17 cellular contexts compared by ENCODE assay signal in the genomic region with DNA sequence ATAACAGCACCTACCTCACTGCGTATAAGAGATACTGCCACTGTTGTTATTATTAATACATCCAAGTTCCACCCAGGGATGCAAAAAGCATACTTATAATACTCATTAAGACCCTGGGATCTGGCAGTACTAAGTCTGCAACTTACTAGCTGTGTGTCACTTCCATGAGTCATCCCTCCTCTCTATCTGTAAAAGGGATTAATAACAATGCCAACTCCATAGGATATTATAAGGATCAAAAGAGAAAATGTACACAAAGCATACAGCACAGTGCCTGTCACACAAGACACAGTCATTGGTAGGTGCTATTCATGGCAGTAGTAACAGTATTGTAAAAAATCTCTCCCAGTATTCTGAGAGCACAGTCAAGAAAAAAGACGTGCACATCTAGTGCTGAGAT.
DNase-seq lines count a peak whose midpoint lies in the region; ATAC-seq and TF ChIP-seq lines count a peak whose summit lies in the region.
"Had no signal": no experiment of that assay in that cellular context is flagged by ENCODE, and none has a peak within 500 bp of the region (broad histone marks: within the 10 kb centered on the region; RNA-seq: fewer than 3 reads in every experiment).

No MANE protein-coding gene starts in this region.

- intact Hi-C loops in tibial artery (cut with DNase I; ENCODE audit: low total_unique reads): no loop called here

- TF ChIP-seq CTCF in fibroblast of mammary gland (conservative IDR thresholded peaks at IDR 0.05; ENCODE audit: control insufficient read depth, insufficient read depth, low read depth, low read length) (no peak), osteocyte (IDR thresholded peaks at IDR 0.05) (no peak), tibial artery (IDR thresholded peaks at IDR 0.05) (no peak)

- H3K4me1 ChIP-seq in tibial artery: no peaks in the 10 kb centered on the region
- H3K4me1 ChIP-seq: BE2C had no signal

- no peaks in the 10 kb centered on the region for H3K27me3 ChIP-seq in tibial artery
- H3K27me3 ChIP-seq: BE2C, SJCRH30 had no signal

- H3K27ac ChIP-seq in tibial artery: no peak overlapping the region
- H3K27ac ChIP-seq: SJCRH30 had no signal

- H3K9me3 Mint-ChIP-seq in osteocyte (ENCODE audit: unreplicated experiment): no peaks in the 10 kb centered on the region
- no peaks in the 10 kb centered on the region for H3K9me3 Mint-ChIP-seq in activated naive CD4-positive, alpha-beta T cell treated with anti-CD3 and anti-CD28 coated beads, Interleukin-2, amount 50 U/mL, for 72 hours
- H3K9me3 Mint-ChIP-seq: CD4-positive, alpha-beta T cell had no signal

- no peaks in the 10 kb centered on the region for H3K36me3 ChIP-seq in tibial artery
- H3K36me3 ChIP-seq: BE2C, SJCRH30 had no signal

- no peak overlapping the region for H3K4me3 Mint-ChIP-seq in osteocyte (ENCODE audit: unreplicated experiment)
- H3K4me3 Mint-ChIP-seq: CD4-positive, alpha-beta T cell had no signal

- no peak overlapping the region for H3K27ac Mint-ChIP-seq in osteocyte (ENCODE audit: unreplicated experiment)
- H3K27ac Mint-ChIP-seq in activated naive CD4-positive, alpha-beta T cell treated with anti-CD3 and anti-CD28 coated beads, Interleukin-2, amount 50 U/mL, for 72 hours: no peak overlapping the region
- H3K27ac Mint-ChIP-seq: CD4-positive, alpha-beta T cell had no signal

- no peaks in the 10 kb centered on the region for H3K4me1 Mint-ChIP-seq in osteocyte (ENCODE audit: unreplicated experiment)

- H3K36me3 Mint-ChIP-seq in osteocyte (ENCODE audit: unreplicated experiment): no peaks in the 10 kb centered on the region
- H3K36me3 Mint-ChIP-seq in activated naive CD4-positive, alpha-beta T cell treated with anti-CD3 and anti-CD28 coated beads, Interleukin-2, amount 50 U/mL, for 72 hours: no peaks in the 10 kb centered on the region

- no peak for ATAC-seq in activated naive CD4-positive, alpha-beta T cell treated with anti-CD3 and anti-CD28 coated beads, Interleukin-2, amount 50 U/mL, for 72 hours

- DNase-seq in HT1080 (ENCODE audit: low read depth): peak; percentile 32
- DNase-seq in SW480 (ENCODE audit: low spot score): peak; percentile 18
- DNase-seq in fibroblast of mammary gland (ENCODE audit: low read depth): peak; percentile 12
- peak; percentile 29 for DNase-seq in renal cortical epithelial cell (ENCODE audit: low read depth)
- no peak for DNase-seq in osteocyte (ENCODE audit: extremely low spot score, unreplicated experiment)
- DNase-seq in activated naive CD4-positive, alpha-beta T cell treated with anti-CD3 and anti-CD28 coated beads, Interleukin-2, amount 50 U/mL, for 72 hours (ENCODE audit: low spot score in 2 of 2): no peak
- no peak for DNase-seq in ecto neural progenitor cell (ENCODE audit: low spot score)
- DNase-seq in tibial artery: no peak
- DNase-seq: BE2C; CD4-positive, alpha-beta T cell; MM.1S; NCI-H1092 treated with DMSO at 0.1 percent for 48 hours; NCI-H1694; NCI-H345; NCI-H526 treated with DMSO at 0.1 percent for 48 hours; OCI-M1; SJCRH30 had no signal

- no peaks in the 10 kb centered on the region for H3K9me3 ChIP-seq in tibial artery
- H3K9me3 ChIP-seq: BE2C, SJCRH30 had no signal

- no peaks in the 10 kb centered on the region for H3K27me3 Mint-ChIP-seq in osteocyte (ENCODE audit: unreplicated experiment)
- H3K27me3 Mint-ChIP-seq: CD4-positive, alpha-beta T cell had no signal

- no peak overlapping the region for H3K4me3 ChIP-seq in fibroblast of mammary gland (ENCODE audit: control insufficient read depth, low read depth, low read length)
- H3K4me3 ChIP-seq in tibial artery: no peak overlapping the region
- H3K4me3 ChIP-seq: SJCRH30 had no signal

Comparison
In these comparisons a context has a peak if more than half of its experiments do, and no peak if none do; other contexts are left out.
1. DNase-seq: peak in HT1080 (single experiment), SW480 (single experiment), fibroblast of mammary gland (single experiment) and renal cortical epithelial cell (single experiment); none in osteocyte (single experiment), activated naive CD4-positive, alpha-beta T cell treated with anti-CD3 and anti-CD28 coated beads, Interleukin-2, amount 50 U/mL, for 72 hours (0 of 2), ecto neural progenitor cell (single experiment) and tibial artery (0 of 2).